ENCODE assay signal across 9 cellular contexts in genomic region chr5:148290271-148291195, GRCh38. TPM values are rescaled to one million over a fixed set of nuclear protein-coding genes. Genes with fewer than 3 reads are reported as not detected.
DNase-seq lines count a peak whose midpoint lies in the region; ATAC-seq and TF ChIP-seq lines count a peak whose summit lies in the region.
"Had no signal": no experiment of that assay in that cellular context is flagged by ENCODE, and none has a peak within 500 bp of the region (broad histone marks: within the 10 kb centered on the region; RNA-seq: fewer than 3 reads in every experiment).

No MANE protein-coding gene starts in this region.

- no peak overlapping the region for H3K4me3 Mint-ChIP-seq in CD4-positive, alpha-beta T cell
- H3K4me3 Mint-ChIP-seq: central memory CD8-positive, alpha-beta T cell had no signal

- no peak overlapping the region for H3K4me2 ChIP-seq in OCI-LY7 (ENCODE audit: low read length)

- intact Hi-C loops in CD4-positive, alpha-beta T cell (cut with DNase I, micrococcal nuclease): loop anchor here in 1 of 2 experiments (1.0 kb wide), 1 partner anchor 84 kb away; no protein-coding TSS in a partner anchor
- intact Hi-C loops in OCI-LY7 (cut with micrococcal nuclease; ENCODE audit: unreplicated experiment) (loop anchor here (10.0 kb wide), 1 partner anchor 164 kb away; no protein-coding TSS in a partner anchor), upper lobe of right lung (cut with DNase I) (no loop called here), posterior vena cava (cut with DNase I) (no loop called here)

- H3K9me2 ChIP-seq in OCI-LY7 (ENCODE audit: insufficient read depth, low read length): no peaks in the 10 kb centered on the region

- ATAC-seq in CD4-positive, alpha-beta T cell (ENCODE audit: poor library complexity): no peak
- ATAC-seq in HG02885 (IDR thresholded peaks at IDR 0.05; ENCODE audit: poor library complexity, unreplicated experiment) (peak; percentile 56), upper lobe of right lung (peak; percentile 57), GM19023 (IDR thresholded peaks at IDR 0.05; ENCODE audit: unreplicated experiment) (no peak)

- TF ChIP-seq CTCF in CD4-positive, alpha-beta T cell (IDR thresholded peaks at IDR 0.05): peak; percentile 8
- TF ChIP-seq CTCF in OCI-LY7 (conservative IDR thresholded peaks at IDR 0.05; ENCODE audit: low read length) (peak; percentile 60; the same call in 1 of the 2 replicates), foreskin fibroblast (IDR thresholded peaks at IDR 0.05; ENCODE audit: low read depth, low read length) (peak; percentile 23), upper lobe of right lung (IDR thresholded peaks at IDR 0.05) (peak; percentile 40)

- H3K36me3 Mint-ChIP-seq in CD4-positive, alpha-beta T cell (ENCODE audit: low read depth): no peaks in the 10 kb centered on the region

- no peaks in the 10 kb centered on the region for H4K20me1 ChIP-seq in OCI-LY7 (ENCODE audit: insufficient read depth, low read length)

- DNase-seq in CD4-positive, alpha-beta T cell: no peak
- DNase-seq in OCI-LY7 (ENCODE audit: low spot score) (peak; percentile 12), foreskin fibroblast (peak in 1 of 2 donors; percentile 15), upper lobe of right lung (no peak), NCI-H1930 (lab: John Stamatoyannopoulos, UW) (no peak), posterior vena cava (ENCODE audit: low spot score) (no peak)

- POLR2A ChIA-PET in CD4-positive, alpha-beta T cell (lab: Charles Lee): no interaction called here
- POLR2A ChIA-PET in OCI-LY7 (lab: Charles Lee): interaction anchor here (0.6 kb wide), 1 partner anchor 1195 kb away, joined by 4 read pairs; no protein-coding TSS in a partner anchor

- H3K27me3 ChIP-seq in CD4-positive, alpha-beta T cell (ENCODE audit: control insufficient read depth, insufficient read depth, low read length): no peaks in the 10 kb centered on the region
- H3K27me3 ChIP-seq in upper lobe of right lung: no peaks in the 10 kb centered on the region

- no peak overlapping the region for H3K27ac Mint-ChIP-seq in CD4-positive, alpha-beta T cell

- no peaks in the 10 kb centered on the region for H3K4me1 Mint-ChIP-seq in CD4-positive, alpha-beta T cell (ENCODE audit: low read depth)
- H3K4me1 Mint-ChIP-seq: central memory CD8-positive, alpha-beta T cell had no signal

- CTCF ChIA-PET in CD4-positive, alpha-beta T cell (lab: Charles Lee): interaction anchor here (1.6 kb wide), 1 partner anchor 84 kb away, joined by 5 read pairs; no protein-coding TSS in a partner anchor
- CTCF ChIA-PET in OCI-LY7 (lab: Charles Lee; ENCODE audit: unreplicated experiment): no interaction called here

- H3K4me3 ChIP-seq in OCI-LY7 (ENCODE audit: low read depth, low read length, poor library complexity, severe bottlenecking): no peak overlapping the region
- no peak overlapping the region for H3K4me3 ChIP-seq in foreskin fibroblast (ENCODE audit: low read depth in 1 of 2, low read length in 2 of 2)
- H3K4me3 ChIP-seq in upper lobe of right lung: no peak overlapping the region

- no peak overlapping the region for H3K27ac ChIP-seq in CD4-positive, alpha-beta T cell (ENCODE audit: low read depth, low read length)
- no peak overlapping the region for H3K27ac ChIP-seq in OCI-LY7 (ENCODE audit: low read depth, low read length, poor library complexity, severe bottlenecking)
- H3K27ac ChIP-seq in upper lobe of right lung: no peak overlapping the region

- H2AFZ ChIP-seq in OCI-LY7 (ENCODE audit: low read length): no peak overlapping the region

- H3K9me3 ChIP-seq in CD4-positive, alpha-beta T cell (ENCODE audit: control insufficient read depth, low read length): no peaks in the 10 kb centered on the region
- no peaks in the 10 kb centered on the region for H3K9me3 ChIP-seq in OCI-LY7 (ENCODE audit: low read length)
- H3K9me3 ChIP-seq in upper lobe of right lung: no peaks in the 10 kb centered on the region

- H3K36me3 ChIP-seq in OCI-LY7 (ENCODE audit: insufficient read depth, low read length) (no peaks in the 10 kb centered on the region), upper lobe of right lung (no peaks in the 10 kb centered on the region)

- no peaks in the 10 kb centered on the region for H3K9me3 Mint-ChIP-seq in CD4-positive, alpha-beta T cell
- H3K9me3 Mint-ChIP-seq: central memory CD8-positive, alpha-beta T cell had no signal

- no peaks in the 10 kb centered on the region for H3K79me2 ChIP-seq in OCI-LY7 (ENCODE audit: insufficient read depth, low read depth, low read length)

- H3K4me1 ChIP-seq in OCI-LY7 (ENCODE audit: insufficient read depth, low read length, poor library complexity, severe bottlenecking) (no peaks in the 10 kb centered on the region), upper lobe of right lung (no peaks in the 10 kb centered on the region)

- H3K27me3 Mint-ChIP-seq in CD4-positive, alpha-beta T cell: no peaks in the 10 kb centered on the region

- no TSS peak for BruUV-seq in OCI-LY7 (replicated peaks; lab: Mats Ljungman, UMichigan)

RNA-seq across cellular contexts. Expression of gene SPINK7, which starts 21.7 kb away (rescaled TPM):
- not detected for total RNA-seq in CD4-positive, alpha-beta T cell
- total RNA-seq in OCI-LY7 (2014; rRNA removed; shearing (Covaris generic)): not detected in 2 replicates
- not detected in 2 replicates for total RNA-seq in OCI-LY7 (2022)
- total RNA-seq in upper lobe of right lung: not detected
- total RNA-seq in posterior vena cava: not detected

RNA-seq across cellular contexts. Expression of gene SPINK13, which starts 21.9 kb away (rescaled TPM):
- total RNA-seq in CD4-positive, alpha-beta T cell: not detected
- not detected in 2 replicates for total RNA-seq in OCI-LY7 (2014; rRNA removed; shearing (Covaris generic))
- not detected in 2 replicates for total RNA-seq in OCI-LY7 (2022)
- total RNA-seq in upper lobe of right lung: not detected
- total RNA-seq in posterior vena cava: not detected

RNA-seq across cellular contexts. Expression of gene SPINK9, which starts 44.8 kb away (rescaled TPM):
- not detected for total RNA-seq in CD4-positive, alpha-beta T cell
- total RNA-seq in OCI-LY7 (2014; rRNA removed; shearing (Covaris generic)): not detected in 2 replicates
- total RNA-seq in OCI-LY7 (2022) (not detected in 2 replicates), upper lobe of right lung (not detected), posterior vena cava (not detected)

RNA-seq across cellular contexts. Expression of gene MARCOL, which starts 52.2 kb away (rescaled TPM):
- total RNA-seq in CD4-positive, alpha-beta T cell: not detected
- total RNA-seq in OCI-LY7 (2014; rRNA removed; shearing (Covaris generic)): not detected in 2 replicates
- total RNA-seq in OCI-LY7 (2022) (not detected in 2 replicates), upper lobe of right lung (not detected), posterior vena cava (not detected)

Comparison
In these comparisons a context has a peak if more than half of its experiments do, and no peak if none do; other contexts are left out.
1. ATAC-seq: peak in HG02885 (single experiment) and upper lobe of right lung (single experiment); none in CD4-positive, alpha-beta T cell (single experiment) and GM19023 (single experiment).
2. CTCF ChIP-seq: peak in every context shown above with its lines; median percentile 60 in OCI-LY7; 40 in upper lobe of right lung; 23 in foreskin fibroblast; 8 in CD4-positive, alpha-beta T cell.